ENCODE assay signal across 27 cellular contexts in genomic region chr15:60667925-60668324, GRCh38.
"Had no signal": no experiment of that assay in that cellular context is flagged by ENCODE, and none has a peak within 500 bp of the region (broad histone marks: within the 10 kb centered on the region; RNA-seq: fewer than 3 reads in every experiment).

No MANE protein-coding gene starts in this region.

- H3K9me3 ChIP-seq: gastrocnemius medialis, heart right ventricle, mucosa of descending colon, pancreas, prostate gland, spleen, testis, tibial nerve, upper lobe of right lung, vagina had no signal

- H3K27ac Mint-ChIP-seq: neural progenitor cell; stimulated activated naive B cell treated with anti-CD40 and anti-IgM and Interleukin-4, amounts not matched to agents 10 μg/mL and 1 μg/mL and 100 μg/mL, for 72 hours had no signal

- H3K4me3 ChIP-seq: coronary artery, gastrocnemius medialis, heart right ventricle, mucosa of descending colon, neural progenitor cell, pancreas, prostate gland, spleen, testis, tibial nerve, upper lobe of right lung, vagina had no signal

- ATAC-seq: esophagus mucosa; gastrocnemius medialis; heart right ventricle; left lobe of liver; naive thymus-derived CD8-positive, alpha-beta T cell; pancreas; sciatic nerve; stimulated activated naive B cell treated with anti-CD40 and anti-IgM and Interleukin-4, amounts not matched to agents 10 μg/mL and 1 μg/mL and 100 μg/mL, for 72 hours; stimulated activated naive CD8-positive, alpha-beta T cell treated with anti-CD3 and anti-CD28 coated beads, Interleukin-15, amount 100 ng/mL, for 72 hours; upper lobe of right lung had no signal

- H3K27me3 Mint-ChIP-seq: naive thymus-derived CD8-positive, alpha-beta T cell had no signal

- H3K4me3 Mint-ChIP-seq: neural progenitor cell; stimulated activated naive B cell treated with anti-CD40 and anti-IgM and Interleukin-4, amounts not matched to agents 10 μg/mL and 1 μg/mL and 100 μg/mL, for 72 hours; stimulated activated naive CD8-positive, alpha-beta T cell treated with anti-CD3 and anti-CD28 coated beads, Interleukin-15, amount 100 ng/mL, for 72 hours had no signal

- H3K27me3 ChIP-seq: gastrocnemius medialis, heart right ventricle, neural progenitor cell, pancreas, testis, tibial nerve, upper lobe of right lung, vagina had no signal

- H3K4me1 ChIP-seq: pancreas, prostate gland, testis, upper lobe of right lung, vagina had no signal

- H3K4me1 Mint-ChIP-seq: stimulated activated naive CD8-positive, alpha-beta T cell treated with anti-CD3 and anti-CD28 coated beads, Interleukin-15, amount 100 ng/mL, for 72 hours had no signal

- H3K36me3 ChIP-seq: gastrocnemius medialis, heart right ventricle, neural progenitor cell, pancreas, prostate gland, spleen, tibial nerve, upper lobe of right lung, vagina had no signal

- H3K9me3 Mint-ChIP-seq: naive thymus-derived CD8-positive, alpha-beta T cell; neural progenitor cell; stimulated activated naive B cell treated with anti-CD40 and anti-IgM and Interleukin-4, amounts not matched to agents 10 μg/mL and 1 μg/mL and 100 μg/mL, for 72 hours; stimulated activated naive CD8-positive, alpha-beta T cell treated with anti-CD3 and anti-CD28 coated beads, Interleukin-15, amount 100 ng/mL, for 72 hours had no signal

- DNase-seq: effector CD8-positive, alpha-beta T cell; gastrocnemius medialis; heart right ventricle; hypothalamus; islet precursor cell; mammary epithelial cell; mucosa of descending colon; naive thymus-derived CD8-positive, alpha-beta T cell; nucleus accumbens; pancreas; spleen; stimulated activated CD4-positive, alpha-beta T cell treated with anti-CD3 and anti-CD28 coated beads, Interleukin-15, amount 100 ng/mL, for 24 hours; stimulated activated CD4-positive, alpha-beta T cell treated with anti-CD3 and anti-CD28 coated beads, Interleukin-1b, Interleukin-23, amount 100 ng/mL, for 48 hours; stimulated activated CD4-positive, alpha-beta T cell treated with anti-CD3 and anti-CD28 coated beads, Interleukin-4, amount 100 ng/mL, for 24 hours; stimulated activated naive B cell treated with anti-CD40 and anti-IgM and Interleukin-4, amounts not matched to agents 10 μg/mL and 1 μg/mL and 100 μg/mL, for 72 hours; stimulated activated naive CD8-positive, alpha-beta T cell treated with anti-CD3 and anti-CD28 coated beads, Interleukin-15, amount 100 ng/mL, for 72 hours; testis; upper lobe of right lung had no signal

- H3K36me3 Mint-ChIP-seq: naive thymus-derived CD8-positive, alpha-beta T cell; neural progenitor cell; stimulated activated naive B cell treated with anti-CD40 and anti-IgM and Interleukin-4, amounts not matched to agents 10 μg/mL and 1 μg/mL and 100 μg/mL, for 72 hours had no signal

- H3K9ac ChIP-seq: neural progenitor cell had no signal

- H3K27ac ChIP-seq: coronary artery, gastrocnemius medialis, heart right ventricle, neural progenitor cell, pancreas, prostate gland, testis, tibial nerve, upper lobe of right lung, vagina had no signal

- FAIRE-seq: endometrium, pancreas had no signal
